ENCODE assay signal across 10 cellular contexts in genomic region chr7:57414415-57414814, GRCh38. TPM values are rescaled to one million over a fixed set of nuclear protein-coding genes. Genes with fewer than 3 reads are reported as not detected.
"Had no signal": no experiment of that assay in that cellular context is flagged by ENCODE, and none has a peak within 500 bp of the region (broad histone marks: within the 10 kb centered on the region; RNA-seq: fewer than 3 reads in every experiment).

No MANE protein-coding gene starts in this region.

- H3K4me3 Mint-ChIP-seq: GM23338, H9 had no signal

- DNase-seq: H9, HCEC 1CT, IMR-90, KG1 had no signal

- H3K4me3 ChIP-seq: GM23338, K562 had no signal

- H3K4me1 Mint-ChIP-seq: GM23338, H9 had no signal

- FAIRE-seq: H1, H54, K562 had no signal

- H3K27ac Mint-ChIP-seq: GM23338, H9 had no signal

- H3K4me2 ChIP-seq: GM23338 had no signal

- H2AFZ ChIP-seq: GM23338 had no signal

- ATAC-seq: GM23338, K562 had no signal

- H3K27ac ChIP-seq: HL-60 had no signal

RNA-seq across cellular contexts. Expression of gene ZNF716, which starts 35.6 kb away (rescaled TPM):
- total RNA-seq: GM23338, H1, H9, HT1080, IMR-90, K562 had no signal
- polyA plus RNA-seq: GM23338, H1, IMR-90, K562 had no signal
